ENCODE assay signal across 28 cellular contexts in the genomic region with DNA sequence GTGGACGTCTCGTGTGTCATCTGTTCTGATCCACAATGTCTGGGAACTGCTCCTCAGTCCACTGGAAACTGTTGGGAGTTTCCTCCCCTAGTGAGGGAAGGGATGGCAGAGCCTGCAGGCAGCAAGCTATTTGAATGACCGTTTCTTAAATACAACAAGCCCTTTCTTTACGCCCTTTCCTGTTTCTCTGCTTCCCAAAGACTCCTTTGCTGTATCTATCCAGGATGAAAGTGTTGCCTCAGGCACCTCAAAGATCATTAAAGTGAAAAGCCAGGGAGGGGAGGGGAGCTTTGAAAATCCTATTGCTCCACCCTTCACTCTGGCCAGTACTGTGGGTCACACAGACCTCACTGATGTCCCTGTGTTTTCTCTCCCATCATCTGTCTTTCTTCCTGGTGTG.
"Had no signal": no experiment of that assay in that cellular context is flagged by ENCODE, and none has a peak within 500 bp of the region (broad histone marks: within the 10 kb centered on the region; RNA-seq: fewer than 3 reads in every experiment).

No MANE protein-coding gene starts in this region.

- H3K36me3 ChIP-seq: ascending aorta, brain microvascular endothelial cell, esophagus squamous epithelium, gastroesophageal sphincter, sigmoid colon, transverse colon, uterus had no signal

- H3K9me3 ChIP-seq: ascending aorta, esophagus squamous epithelium, gastroesophageal sphincter, mucosa of descending colon, sigmoid colon, transverse colon, uterus had no signal

- H3K4me1 Mint-ChIP-seq: activated CD4-positive, alpha-beta T cell treated with anti-CD3 and anti-CD28 coated beads for 36 hours; activated T-helper 17 cell treated with anti-CD3 and anti-CD28 coated beads, Interleukin-2, amount 50 U/mL, for 72 hours had no signal

- H3K27ac Mint-ChIP-seq: activated B cell treated with CpG ODN at 0.5 μM for 24 hours; activated CD4-positive, alpha-beta T cell treated with anti-CD3 and anti-CD28 coated beads for 36 hours; activated T-cell treated with anti-CD3 and anti-CD28 coated beads, Interleukin-2, amount 50 U/mL, for 24 hours; activated T-helper 17 cell treated with anti-CD3 and anti-CD28 coated beads, Interleukin-2, amount 50 U/mL, for 72 hours; dendritic cell treated with granulocyte-macrophage colony-stimulating factor and Interleukin-4, amounts not matched to agents 40 ng/mL and 50 ng/mL, for 4 days; memory B cell; progenitor cell of endocrine pancreas; stimulated activated naive B cell treated with anti-CD40 and anti-IgM and Interleukin-4, amounts not matched to agents 10 μg/mL and 1 μg/mL and 100 μg/mL, for 72 hours had no signal

- H3K36me3 Mint-ChIP-seq: activated naive CD4-positive, alpha-beta T cell treated with anti-CD3 and anti-CD28 coated beads, Interleukin-2, amount 50 U/mL, for 72 hours; memory B cell; stimulated activated naive B cell treated with anti-CD40 and anti-IgM and Interleukin-4, amounts not matched to agents 10 μg/mL and 1 μg/mL and 100 μg/mL, for 72 hours had no signal

- H3K27me3 ChIP-seq: ascending aorta, brain microvascular endothelial cell, esophagus squamous epithelium, gastroesophageal sphincter, sigmoid colon, transverse colon, uterus had no signal

- H3K4me3 ChIP-seq: ascending aorta, esophagus squamous epithelium, gastroesophageal sphincter, mucosa of descending colon, sigmoid colon, smooth muscle cell, transverse colon, uterus had no signal

- H3K4me2 ChIP-seq: smooth muscle cell had no signal

- H3K9me3 Mint-ChIP-seq: activated B cell treated with CpG ODN at 0.5 μM for 24 hours; activated naive CD4-positive, alpha-beta T cell treated with anti-CD3 and anti-CD28 coated beads, Interleukin-2, amount 50 U/mL, for 72 hours; activated T-cell treated with anti-CD3 and anti-CD28 coated beads, Interleukin-2, amount 50 U/mL, for 24 hours; activated T-helper 17 cell treated with anti-CD3 and anti-CD28 coated beads, Interleukin-2, amount 50 U/mL, for 72 hours; dendritic cell treated with granulocyte-macrophage colony-stimulating factor and Interleukin-4, amounts not matched to agents 40 ng/mL and 50 ng/mL, for 4 days; memory B cell; stimulated activated naive B cell treated with anti-CD40 and anti-IgM and Interleukin-4, amounts not matched to agents 10 μg/mL and 1 μg/mL and 100 μg/mL, for 72 hours had no signal

- ATAC-seq: activated CD4-positive, alpha-beta T cell treated with anti-CD3 and anti-CD28 coated beads for 36 hours; activated naive CD4-positive, alpha-beta T cell treated with anti-CD3 and anti-CD28 coated beads, Interleukin-2, amount 50 U/mL, for 72 hours; activated T-helper 17 cell treated with anti-CD3 and anti-CD28 coated beads, Interleukin-2, amount 50 U/mL, for 72 hours; gastroesophageal sphincter; left colon; mucosa of descending colon; stimulated activated naive B cell treated with anti-CD40 and anti-IgM and Interleukin-4, amounts not matched to agents 10 μg/mL and 1 μg/mL and 100 μg/mL, for 72 hours had no signal

- DNase-seq: activated B cell treated with CpG ODN at 0.5 μM for 24 hours; activated CD4-positive, alpha-beta T cell treated with anti-CD3 and anti-CD28 coated beads for 36 hours; activated CD4-positive, alpha-beta T cell treated with anti-CD3 and anti-CD28 coated beads, Interleukin-2, amount 50 U/mL, for 4 hours; activated CD8-positive, alpha-beta memory T cell treated with anti-CD3 and anti-CD28 coated beads for 24 hours; activated CD8-positive, alpha-beta memory T cell treated with anti-CD3 and anti-CD28 coated beads, Interleukin-2, amount 50 U/mL, for 4 hours; activated T-cell treated with anti-CD3 and anti-CD28 coated beads, Interleukin-2, amount 50 U/mL, for 24 hours; brain microvascular endothelial cell; caudate nucleus; effector CD8-positive, alpha-beta T cell; esophagus squamous epithelium; head of caudate nucleus; hypothalamus; left colon; mucosa of descending colon; retina; sigmoid colon; stimulated activated CD4-positive, alpha-beta T cell treated with anti-CD3 and anti-CD28 coated beads, Interleukin-15, amount 100 ng/mL, for 24 hours; stimulated activated naive B cell treated with anti-CD40 and anti-IgM and Interleukin-4, amounts not matched to agents 10 μg/mL and 1 μg/mL and 100 μg/mL, for 72 hours; transverse colon; uterus had no signal

- H3K4me3 Mint-ChIP-seq: activated B cell treated with CpG ODN at 0.5 μM for 24 hours; activated CD4-positive, alpha-beta T cell treated with anti-CD3 and anti-CD28 coated beads for 36 hours; activated T-cell treated with anti-CD3 and anti-CD28 coated beads, Interleukin-2, amount 50 U/mL, for 24 hours; activated T-helper 17 cell treated with anti-CD3 and anti-CD28 coated beads, Interleukin-2, amount 50 U/mL, for 72 hours; dendritic cell treated with granulocyte-macrophage colony-stimulating factor and Interleukin-4, amounts not matched to agents 40 ng/mL and 50 ng/mL, for 4 days; memory B cell; stimulated activated naive B cell treated with anti-CD40 and anti-IgM and Interleukin-4, amounts not matched to agents 10 μg/mL and 1 μg/mL and 100 μg/mL, for 72 hours had no signal

- H3K27ac ChIP-seq: ascending aorta, brain microvascular endothelial cell, esophagus squamous epithelium, gastroesophageal sphincter, sigmoid colon, transverse colon, uterus had no signal

- H3K4me1 ChIP-seq: ascending aorta, uterus had no signal
